14 cellular contexts compared by ENCODE assay signal in the genomic region with DNA sequence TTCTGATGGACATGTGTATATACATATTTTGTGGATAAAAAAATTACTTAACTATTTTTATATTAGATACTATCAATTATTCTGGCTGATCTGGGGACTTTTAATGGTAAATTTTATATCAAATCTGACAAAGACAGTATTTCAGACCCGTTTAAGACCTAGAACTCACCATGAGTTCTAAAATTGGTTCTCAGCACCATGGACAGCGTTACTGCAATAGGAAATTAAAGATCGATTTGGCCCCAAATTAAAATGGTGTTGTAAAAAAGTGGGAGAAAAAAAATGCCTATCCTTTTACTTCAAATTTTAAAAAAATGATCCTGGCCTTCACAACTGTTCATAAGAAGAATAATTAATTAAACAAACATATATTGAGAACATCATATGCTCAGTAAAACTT. TPM values are rescaled to one million over a fixed set of nuclear protein-coding genes. Genes with fewer than 3 reads are reported as not detected.
DNase-seq lines count a peak whose midpoint lies in the region; TF ChIP-seq lines count a peak whose summit lies in the region.
"Had no signal": no experiment of that assay in that cellular context is flagged by ENCODE, and none has a peak within 500 bp of the region (broad histone marks: within the 10 kb centered on the region; RNA-seq: fewer than 3 reads in every experiment).

No MANE protein-coding gene starts in this region.

- DNase-seq in GM04504 (ENCODE audit: low read depth) (peak; percentile 1), M059J (ENCODE audit: low read depth) (peak; percentile 9), cardiac fibroblast (ENCODE audit: low read depth in 2 of 2) (peak; percentile 15 to 38), lung microvascular endothelial cell (ENCODE audit: low read depth in 2 of 2) (peak; percentile 15 to 23), iPS-NIHi11 (ENCODE audit: low spot score) (no peak), NCI-H510A treated with DMSO at 0.1 percent for 48 hours (lab: John Stamatoyannopoulos, UW) (no peak), dorsolateral prefrontal cortex (no peak), SHP77 (lab: John Stamatoyannopoulos, UW) (no peak)
- DNase-seq: activated CD8-positive, alpha-beta memory T cell treated with anti-CD3 and anti-CD28 coated beads, Interleukin-2, amount 50 U/mL, for 4 hours; DMS153; left cardiac atrium; NCI-H187 treated with DMSO at 0.1 percent for 48 hours; stimulated activated CD4-positive, alpha-beta T cell treated with anti-CD3 and anti-CD28 coated beads, Interleukin-2, amount 100 ng/mL, for 24 hours; stimulated activated naive CD8-positive, alpha-beta T cell treated with anti-CD3 and anti-CD28 coated beads, Interleukin-15, amount 100 ng/mL, for 72 hours had no signal

- H3K4me3 ChIP-seq in cardiac fibroblast (replicated peaks in 1 of 2; ENCODE audit: low read depth in 2 of 2, low read length in 2 of 2) (no peak overlapping the region), dorsolateral prefrontal cortex (no peak overlapping the region)

- intact Hi-C loops in dorsolateral prefrontal cortex (cut with DNase I): loop anchor here in 1 of 2 donors (10.0 kb wide), 1 partner anchor 637 kb away; no protein-coding TSS in a partner anchor

- no peak overlapping the region for H3K27ac ChIP-seq in dorsolateral prefrontal cortex

- no peak for TF ChIP-seq CTCF in cardiac fibroblast (IDR thresholded peaks at IDR 0.05; ENCODE audit: low read depth, low read length)
- no peak for TF ChIP-seq CTCF in dorsolateral prefrontal cortex (IDR thresholded peaks at IDR 0.05 in 54 of 56, conservative IDR thresholded peaks at IDR 0.05 in 2 of 56; ENCODE audit: low read depth in 1 of 56, partially characterized antibody in 56 of 56)

- H3K27me3 ChIP-seq in dorsolateral prefrontal cortex: no peaks in the 10 kb centered on the region

RNA-seq across cellular contexts. Expression of a gene that starts 0.9 kb away (rescaled TPM):
- 0.12 and 0.44 TPM in 2 replicates for total RNA-seq in M059J (2014; rRNA removed; shearing (Covaris generic))
- total RNA-seq in lung microvascular endothelial cell (under 0.01 TPM in 1 of 2 replicates, not detected in the other), dorsolateral prefrontal cortex (100 to 1,000 TPM in 107 of 120 experiments, 10 to 100 TPM in 13; 55.8 to 282 (median 170) TPM)

RNA-seq across cellular contexts. Expression of a gene that starts 34.4 kb away (rescaled TPM):
- total RNA-seq in M059J (2014; rRNA removed; shearing (Covaris generic)): 0.39 and 0.67 TPM in 2 replicates
- total RNA-seq in lung microvascular endothelial cell: 1.3 and 33.1 TPM in 2 replicates
- 10 to 100 TPM; 13.0 to 56.5 (median 38.6) TPM for total RNA-seq in dorsolateral prefrontal cortex

Comparison
In these comparisons a context has a peak if more than half of its experiments do, and no peak if none do; other contexts are left out.
1. DNase-seq: peak in GM04504 (single experiment), M059J (single experiment), cardiac fibroblast (2 of 2) and lung microvascular endothelial cell (2 of 2); none in iPS-NIHi11 (single experiment), NCI-H510A treated with DMSO at 0.1 percent for 48 hours (single experiment), dorsolateral prefrontal cortex (0 of 10) and SHP77 (0 of 2).
2. RNA of a gene that starts 0.9 kb away (total RNA-seq): 55.8 to 282 TPM in dorsolateral prefrontal cortex; 0.12 to 0.44 TPM in M059J and under 0.01 TPM in lung microvascular endothelial cell; every median in the first group is over 10 times any median in the second.